In the genomic region with DNA sequence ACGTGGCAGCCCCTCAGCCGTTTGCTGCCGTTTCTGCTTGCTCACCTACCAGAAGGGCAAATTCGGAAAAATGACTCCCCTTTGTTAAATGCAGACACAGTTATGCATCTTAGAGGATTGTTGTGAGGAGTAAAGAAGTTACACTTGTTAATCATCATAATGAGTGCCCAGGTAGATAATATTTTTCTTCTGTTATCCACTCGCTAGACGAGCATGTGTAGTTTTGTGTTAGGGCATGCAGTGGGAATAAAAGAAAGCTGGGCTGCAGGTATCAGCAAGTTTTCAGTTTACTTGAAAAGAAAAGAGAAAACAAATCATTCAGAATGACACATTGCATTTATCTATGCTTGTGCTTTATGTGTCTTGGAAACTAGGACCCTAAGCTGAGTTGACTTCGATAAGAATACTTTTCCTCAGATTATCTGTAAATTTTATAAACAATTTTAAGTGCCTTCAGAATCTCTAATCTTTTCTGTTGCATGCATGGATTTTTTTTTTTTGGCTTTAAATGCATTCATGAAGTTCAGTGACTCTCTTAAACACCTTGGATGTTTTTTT, we compare ENCODE assay signal across 1 cellular context.
A peak's percentile ranks its signal among the peaks of the same experiment; 100 is the strongest.
TF ChIP-seq lines count a peak whose summit lies in the region.

No MANE protein-coding gene starts in this region.

TF ChIP-seq in K562, 482 proteins besides CTCF, POLR2A, EP300 and RAD21 (continued from another document):
- TF ChIP-seq, protein P1, sequence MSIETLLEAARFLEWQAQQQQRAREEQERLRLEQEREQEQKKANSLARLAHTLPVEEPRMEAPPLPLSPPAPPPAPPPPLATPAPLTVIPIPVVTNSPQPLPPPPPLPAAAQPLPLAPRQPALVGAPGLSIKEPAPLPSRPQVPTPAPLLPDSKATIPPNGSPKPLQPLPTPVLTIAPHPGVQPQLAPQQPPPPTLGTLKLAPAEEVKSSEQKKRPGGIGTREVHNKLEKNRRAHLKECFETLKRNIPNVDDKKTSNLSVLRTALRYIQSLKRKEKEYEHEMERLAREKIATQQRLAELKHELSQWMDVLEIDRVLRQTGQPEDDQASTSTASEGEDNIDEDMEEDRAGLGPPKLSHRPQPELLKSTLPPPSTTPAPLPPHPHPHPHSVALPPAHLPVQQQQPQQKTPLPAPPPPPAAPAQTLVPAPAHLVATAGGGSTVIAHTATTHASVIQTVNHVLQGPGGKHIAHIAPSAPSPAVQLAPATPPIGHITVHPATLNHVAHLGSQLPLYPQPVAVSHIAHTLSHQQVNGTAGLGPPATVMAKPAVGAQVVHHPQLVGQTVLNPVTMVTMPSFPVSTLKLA (conservative IDR thresholded peaks at IDR 0.05), result 0 out of 4 replicates have a peak, but pooled peaks of 1 of the 2 experiments have one; percentile 24
- peak; percentile 31; the same call in 1 of the 2 replicates for TF ChIP-seq NFIC (IDR thresholded peaks at IDR 0.05)
- TF ChIP-seq DNMT1 (IDR thresholded peaks at IDR 0.05), result no peak
- TF ChIP-seq NCOR1 (IDR thresholded peaks at IDR 0.05), result peak; percentile 46; the same call in 1 of the 2 replicates
- TF ChIP-seq JUND (IDR thresholded peaks at IDR 0.05; ENCODE audit: borderline replicate concordance, low read depth, low read length), result 0 out of 2 replicates have a peak, but pooled peaks have one; percentile 5
- TF ChIP-seq JUND (tag; IDR thresholded peaks at IDR 0.05; ENCODE audit: borderline replicate concordance, low read depth, low read length), result no peak
- no peak for TF ChIP-seq HEY1 (CRISPR knock-in tag; IDR thresholded peaks at IDR 0.05; ENCODE audit: borderline replicate concordance)
- TF ChIP-seq RCOR1 (IDR thresholded peaks at IDR 0.05; ENCODE audit: borderline replicate concordance in 1 of 2, low read depth in 2 of 2, low read length in 2 of 2), result peak in 1 of 2 experiments; percentile 88; a peak in 2 of 4 replicates
- no peak for TF ChIP-seq PTBP1 (IDR thresholded peaks at IDR 0.05; ENCODE audit: low read depth, low read length)
- peak; percentile 70 to 84 for TF ChIP-seq KDM1A (IDR thresholded peaks at IDR 0.05)
- no peak for TF ChIP-seq ATF6 (CRISPR knock-in tag; IDR thresholded peaks at IDR 0.05)
- TF ChIP-seq ARID1B (IDR thresholded peaks at IDR 0.05), result peak; percentile 81
